ENCODE assay signal across 22 cellular contexts in the genomic region with DNA sequence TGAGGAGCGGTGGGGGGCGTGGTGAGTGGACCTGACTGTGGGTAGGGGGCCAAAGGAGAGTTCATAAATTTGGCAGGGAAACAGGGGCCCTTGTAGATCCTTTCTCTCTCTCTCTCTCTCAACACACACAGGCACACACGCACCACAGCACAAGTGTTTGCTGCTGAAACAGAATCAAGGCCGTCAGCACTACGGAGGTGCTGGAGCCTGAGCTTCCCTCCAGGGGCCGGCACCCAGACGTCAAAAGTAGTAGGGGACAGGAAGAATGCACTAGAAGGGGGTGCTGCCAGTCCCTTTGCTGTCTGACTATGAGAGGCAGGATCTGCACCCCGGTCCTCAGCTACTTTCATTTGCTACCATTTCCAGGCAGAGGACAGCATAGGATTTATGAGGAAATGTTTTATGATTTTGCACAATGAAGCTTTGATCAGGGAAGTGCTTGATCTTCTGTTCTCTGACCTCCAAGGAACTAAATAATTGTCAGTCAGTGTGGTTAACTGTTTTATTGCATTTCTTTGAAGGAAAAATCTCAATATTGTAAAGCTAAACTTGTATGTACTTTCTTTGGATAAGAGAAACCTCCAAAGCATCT.
"Had no signal": no experiment of that assay in that cellular context is flagged by ENCODE, and none has a peak within 500 bp of the region (broad histone marks: within the 10 kb centered on the region; RNA-seq: fewer than 3 reads in every experiment).

No MANE protein-coding gene starts in this region.

- H3K4me1 Mint-ChIP-seq: naive thymus-derived CD4-positive, alpha-beta T cell had no signal

- DNase-seq: effector CD4-positive, alpha-beta T cell; heart left ventricle; hypothalamus; kidney glomerular epithelial cell; left lung; lower lobe of right lung; midbrain; naive thymus-derived CD4-positive, alpha-beta T cell; nucleus accumbens; psoas muscle; retina; right lobe of liver; spleen; stimulated activated CD4-positive, alpha-beta T cell treated with anti-CD3 and anti-CD28 coated beads, Interleukin-15, amount 100 ng/mL, for 24 hours; stimulated activated CD4-positive, alpha-beta T cell treated with anti-CD3 and anti-CD28 coated beads, Interleukin-1b, Interleukin-23, amount 100 ng/mL, for 48 hours; stimulated activated CD4-positive, alpha-beta T cell treated with anti-CD3 and anti-CD28 coated beads, Interleukin-4, amount 100 ng/mL, for 24 hours had no signal

- H3K4me3 Mint-ChIP-seq: memory B cell; naive thymus-derived CD4-positive, alpha-beta T cell; neural crest cell; stimulated activated memory B cell treated with anti-CD40 and anti-IgM and Interleukin-4, amounts not matched to agents 10 μg/mL and 1 μg/mL and 100 μg/mL, for 72 hours; stimulated activated naive CD8-positive, alpha-beta T cell treated with anti-CD3 and anti-CD28 coated beads, Interleukin-15, Interleukin-2, amounts not matched to agents 100 ng/mL and 50 ng/mL, for 24 hours had no signal

- H3K9me3 ChIP-seq: heart left ventricle, left lung, lower lobe of right lung, psoas muscle, right lobe of liver, spleen, tibial nerve had no signal

- H3K27ac ChIP-seq: coronary artery, heart left ventricle, left lung, lower lobe of right lung, psoas muscle, right lobe of liver, spleen had no signal

- H3K27me3 Mint-ChIP-seq: memory B cell; stimulated activated memory B cell treated with anti-CD40 and anti-IgM and Interleukin-4, amounts not matched to agents 10 μg/mL and 1 μg/mL and 100 μg/mL, for 72 hours; stimulated activated naive CD8-positive, alpha-beta T cell treated with anti-CD3 and anti-CD28 coated beads, Interleukin-15, Interleukin-2, amounts not matched to agents 100 ng/mL and 50 ng/mL, for 24 hours had no signal

- H3K27ac Mint-ChIP-seq: memory B cell; naive thymus-derived CD4-positive, alpha-beta T cell; stimulated activated naive CD8-positive, alpha-beta T cell treated with anti-CD3 and anti-CD28 coated beads, Interleukin-15, Interleukin-2, amounts not matched to agents 100 ng/mL and 50 ng/mL, for 24 hours had no signal

- H3K9me3 Mint-ChIP-seq: neural crest cell; stimulated activated memory B cell treated with anti-CD40 and anti-IgM and Interleukin-4, amounts not matched to agents 10 μg/mL and 1 μg/mL and 100 μg/mL, for 72 hours; stimulated activated naive CD8-positive, alpha-beta T cell treated with anti-CD3 and anti-CD28 coated beads, Interleukin-15, Interleukin-2, amounts not matched to agents 100 ng/mL and 50 ng/mL, for 24 hours had no signal

- H3K4me3 ChIP-seq: coronary artery, heart left ventricle, left lung, lower lobe of right lung, psoas muscle, right lobe of liver, spleen, tibial nerve had no signal

- ATAC-seq: heart left ventricle; left lung; naive thymus-derived CD4-positive, alpha-beta T cell; right lobe of liver; stimulated activated memory B cell treated with anti-CD40 and anti-IgM and Interleukin-4, amounts not matched to agents 10 μg/mL and 1 μg/mL and 100 μg/mL, for 72 hours had no signal

- H3K36me3 ChIP-seq: right lobe of liver had no signal

- H3K4me1 ChIP-seq: left lung, lower lobe of right lung, psoas muscle, right lobe of liver, spleen, tibial nerve had no signal

- H3K36me3 Mint-ChIP-seq: naive thymus-derived CD4-positive, alpha-beta T cell had no signal

- H3K27me3 ChIP-seq: heart left ventricle, left lung, right lobe of liver, spleen, tibial nerve had no signal
